Comparison of ENCODE assay signal across 36 cellular contexts in the genomic region with DNA sequence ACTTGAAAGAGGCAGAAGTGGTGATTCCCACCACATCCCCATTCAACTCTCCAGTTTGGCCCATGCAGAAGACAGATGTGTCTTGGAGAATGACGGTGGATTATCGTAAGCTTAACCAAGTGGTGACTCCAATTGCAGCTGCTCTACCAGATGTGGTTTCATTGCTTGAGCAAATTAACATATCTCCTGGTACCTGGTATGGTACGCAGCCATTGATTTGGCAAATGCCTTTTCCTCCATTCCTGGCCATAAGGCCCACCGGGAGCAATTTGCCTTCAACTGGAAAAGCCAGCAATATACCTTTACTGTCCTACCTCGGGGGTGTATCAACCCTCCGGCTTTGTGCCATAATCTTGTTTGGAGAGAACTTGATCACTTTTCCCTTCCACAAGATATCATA.
"Had no signal": no experiment of that assay in that cellular context is flagged by ENCODE, and none has a peak within 500 bp of the region (broad histone marks: within the 10 kb centered on the region; RNA-seq: fewer than 3 reads in every experiment).

No MANE protein-coding gene starts in this region.

- ATAC-seq: activated CD8-positive, alpha-beta T cell treated with anti-CD3 and anti-CD28 coated beads for 36 hours; activated naive CD4-positive, alpha-beta T cell treated with anti-CD3 and anti-CD28 coated beads, Interleukin-2, amount 50 U/mL, for 72 hours; activated T-cell treated with anti-CD3 and anti-CD28 coated beads, Interleukin-2, amount 50 U/mL, for 4 hours; activated T-cell treated with anti-CD3 and anti-CD28 coated beads, Interleukin-2, amount 50 U/mL, for 72 hours; activated T-helper 17 cell treated with anti-CD3 and anti-CD28 coated beads, Interleukin-2, amount 50 U/mL, for 72 hours; body of pancreas had no signal

- H3K36me3 ChIP-seq: adrenal gland, brain microvascular endothelial cell, breast epithelium, cardiac muscle cell had no signal

- H3K27me3 ChIP-seq: adrenal gland, body of pancreas, brain microvascular endothelial cell, breast epithelium, cardiac muscle cell had no signal

- H3K9me3 ChIP-seq: adrenal gland, body of pancreas, breast epithelium had no signal

- H3K36me3 Mint-ChIP-seq: activated CD4-positive, alpha-beta memory T cell treated with anti-CD3 and anti-CD28 coated beads for 36 hours; activated naive CD4-positive, alpha-beta T cell treated with anti-CD3 and anti-CD28 coated beads, Interleukin-2, amount 50 U/mL, for 72 hours; activated naive CD8-positive, alpha-beta T cell treated with anti-CD3 and anti-CD28 coated beads for 36 hours had no signal

- H3K4me3 ChIP-seq: adrenal gland, body of pancreas, breast epithelium, cardiac muscle cell had no signal

- H3K9me3 Mint-ChIP-seq: activated B cell treated with CpG ODN at 0.5 μM for 24 hours; activated CD4-positive, alpha-beta memory T cell treated with anti-CD3 and anti-CD28 coated beads for 36 hours; activated CD4-positive, alpha-beta T cell treated with anti-CD3 and anti-CD28 coated beads, Interleukin-2, amount 10 ng/mL, durations not matched to agents 7 days and 5 days; activated CD8-positive, alpha-beta T cell treated with anti-CD3 and anti-CD28 coated beads for 36 hours; activated naive CD4-positive, alpha-beta T cell treated with anti-CD3 and anti-CD28 coated beads for 36 hours; activated naive CD4-positive, alpha-beta T cell treated with anti-CD3 and anti-CD28 coated beads, Interleukin-2, amount 50 U/mL, for 72 hours; activated naive CD8-positive, alpha-beta T cell treated with anti-CD3 and anti-CD28 coated beads for 36 hours; activated T-cell treated with anti-CD3 and anti-CD28 coated beads, Interleukin-2, amount 50 U/mL, for 4 hours; activated T-cell treated with anti-CD3 and anti-CD28 coated beads, Interleukin-2, amount 50 U/mL, for 72 hours; activated T-helper 1 cell treated with anti-CD3 and anti-CD28 coated beads, Interleukin-12 subunit alpha, Interleukin-12 subunit beta, Interleukin-2, Interleukin-4 antibody, amounts not matched to agents 30 ng/mL and 10 ng/mL and 1 ng/mL, durations not matched to agents 14 hours and 24 hours and 36 hours; activated T-helper 17 cell treated with anti-CD3 and anti-CD28 coated beads, Interleukin-2, amount 50 U/mL, for 72 hours; central memory CD8-positive, alpha-beta T cell; T-helper 1 cell treated with Interleukin-12 subunit alpha and Interleukin-12 subunit beta and Interleukin-4 antibody, amounts not matched to agents 30 μg/mL and 1 μg/mL, for 36 hours; T-helper 2 cell treated with Interferon-gamma antibody and Interleukin-4, amounts not matched to agents 5 μg/mL and 100 μg/mL, for 36 hours had no signal

- H3K27ac Mint-ChIP-seq: activated B cell treated with CpG ODN at 0.5 μM for 24 hours; activated CD4-positive, alpha-beta memory T cell treated with anti-CD3 and anti-CD28 coated beads for 36 hours; activated CD4-positive, alpha-beta T cell treated with anti-CD3 and anti-CD28 coated beads, Interleukin-2, amount 10 ng/mL, durations not matched to agents 7 days and 5 days; activated CD8-positive, alpha-beta T cell treated with anti-CD3 and anti-CD28 coated beads for 36 hours; activated naive CD4-positive, alpha-beta T cell treated with anti-CD3 and anti-CD28 coated beads for 36 hours; activated naive CD4-positive, alpha-beta T cell treated with anti-CD3 and anti-CD28 coated beads, Interleukin-2, amount 50 U/mL, for 72 hours; activated naive CD8-positive, alpha-beta T cell treated with anti-CD3 and anti-CD28 coated beads for 36 hours; activated T-cell treated with anti-CD3 and anti-CD28 coated beads, Interleukin-2, amount 50 U/mL, for 72 hours; activated T-helper 1 cell treated with anti-CD3 and anti-CD28 coated beads, Interleukin-12 subunit alpha, Interleukin-12 subunit beta, Interleukin-2, Interleukin-4 antibody, amounts not matched to agents 30 ng/mL and 10 ng/mL and 1 ng/mL, durations not matched to agents 14 hours and 24 hours and 36 hours; activated T-helper 17 cell treated with anti-CD3 and anti-CD28 coated beads, Interleukin-2, amount 50 U/mL, for 72 hours; T-helper 1 cell treated with Interleukin-12 subunit alpha and Interleukin-12 subunit beta and Interleukin-4 antibody, amounts not matched to agents 30 μg/mL and 1 μg/mL, for 36 hours; T-helper 2 cell treated with Interferon-gamma antibody and Interleukin-4, amounts not matched to agents 5 μg/mL and 100 μg/mL, for 36 hours had no signal

- H3K4me1 ChIP-seq: adrenal gland, body of pancreas, breast epithelium had no signal

- H3K4me1 Mint-ChIP-seq: activated B cell treated with CpG ODN at 0.5 μM for 24 hours; activated CD4-positive, alpha-beta T cell treated with anti-CD3 and anti-CD28 coated beads, Interleukin-2, amount 10 ng/mL, durations not matched to agents 7 days and 5 days; activated naive CD8-positive, alpha-beta T cell treated with anti-CD3 and anti-CD28 coated beads for 36 hours; activated T-helper 17 cell treated with anti-CD3 and anti-CD28 coated beads, Interleukin-2, amount 50 U/mL, for 72 hours; central memory CD8-positive, alpha-beta T cell had no signal

- DNase-seq: activated B cell treated with CpG ODN at 0.5 μM for 24 hours; activated CD4-positive, alpha-beta memory T cell treated with anti-CD3 and anti-CD28 coated beads for 36 hours; activated CD4-positive, alpha-beta T cell treated with anti-CD3 and anti-CD28 coated beads for 4 hours; activated CD4-positive, alpha-beta T cell treated with anti-CD3 and anti-CD28 coated beads, Interleukin-2, amount 10 ng/mL, durations not matched to agents 7 days and 5 days; activated CD4-positive, CD25-positive, alpha-beta regulatory T cell treated with anti-CD3 and anti-CD28 coated beads, Interleukin-2, amount 50 U/mL, for 72 hours; activated CD8-positive, alpha-beta memory T cell treated with anti-CD3 and anti-CD28 coated beads, Interleukin-2, amount 50 U/mL, for 4 hours; activated CD8-positive, alpha-beta T cell treated with anti-CD3 and anti-CD28 coated beads for 36 hours; activated effector memory CD4-positive, alpha-beta T cell treated with anti-CD3 and anti-CD28 coated beads, Interleukin-2, amount 50 U/mL, for 16 hours; activated gamma-delta T cell treated with Interleukin-2 at 50 U/mL for 16 hours; activated naive CD4-positive, alpha-beta T cell; activated naive CD4-positive, alpha-beta T cell treated with anti-CD3 and anti-CD28 coated beads for 36 hours; activated naive CD4-positive, alpha-beta T cell treated with anti-CD3 and anti-CD28 coated beads, Interleukin-2, amount 50 U/mL, for 16 hours; activated naive CD8-positive, alpha-beta T cell treated with anti-CD3 and anti-CD28 coated beads for 36 hours; activated T-cell treated with anti-CD3 and anti-CD28 coated beads for 4 hours; activated T-cell treated with anti-CD3 and anti-CD28 coated beads, Interleukin-2, amount 50 U/mL, for 1 hour; activated T-cell treated with anti-CD3 and anti-CD28 coated beads, Interleukin-2, amount 50 U/mL, for 4 hours; activated T-cell treated with anti-CD3 and anti-CD28 coated beads, Interleukin-2, amount 50 U/mL, for 72 hours; adrenal gland; amniotic stem cell; aorta; body of pancreas; brain microvascular endothelial cell; caudate nucleus; cerebellar nuclear complex; T-helper 1 cell; T-helper 2 cell; T-helper 9 cell had no signal

- H3K27me3 Mint-ChIP-seq: activated B cell treated with CpG ODN at 0.5 μM for 24 hours; activated CD4-positive, alpha-beta memory T cell treated with anti-CD3 and anti-CD28 coated beads for 36 hours; activated CD4-positive, alpha-beta T cell treated with anti-CD3 and anti-CD28 coated beads, Interleukin-2, amount 10 ng/mL, durations not matched to agents 7 days and 5 days; central memory CD8-positive, alpha-beta T cell had no signal

- H3K27ac ChIP-seq: adrenal gland, body of pancreas, brain microvascular endothelial cell, breast epithelium, cardiac muscle cell, VCaP had no signal

- H3K4me3 Mint-ChIP-seq: activated B cell treated with CpG ODN at 0.5 μM for 24 hours; activated CD4-positive, alpha-beta memory T cell treated with anti-CD3 and anti-CD28 coated beads for 36 hours; activated CD4-positive, alpha-beta T cell treated with anti-CD3 and anti-CD28 coated beads, Interleukin-2, amount 10 ng/mL, durations not matched to agents 7 days and 5 days; activated CD8-positive, alpha-beta T cell treated with anti-CD3 and anti-CD28 coated beads for 36 hours; activated naive CD4-positive, alpha-beta T cell treated with anti-CD3 and anti-CD28 coated beads for 36 hours; activated naive CD8-positive, alpha-beta T cell treated with anti-CD3 and anti-CD28 coated beads for 36 hours; activated T-cell treated with anti-CD3 and anti-CD28 coated beads, Interleukin-2, amount 50 U/mL, for 4 hours; activated T-cell treated with anti-CD3 and anti-CD28 coated beads, Interleukin-2, amount 50 U/mL, for 72 hours; activated T-helper 1 cell treated with anti-CD3 and anti-CD28 coated beads, Interleukin-12 subunit alpha, Interleukin-12 subunit beta, Interleukin-2, Interleukin-4 antibody, amounts not matched to agents 30 ng/mL and 10 ng/mL and 1 ng/mL, durations not matched to agents 14 hours and 24 hours and 36 hours; activated T-helper 17 cell treated with anti-CD3 and anti-CD28 coated beads, Interleukin-2, amount 50 U/mL, for 72 hours; central memory CD8-positive, alpha-beta T cell; T-helper 1 cell treated with Interleukin-12 subunit alpha and Interleukin-12 subunit beta and Interleukin-4 antibody, amounts not matched to agents 30 μg/mL and 1 μg/mL, for 36 hours; T-helper 2 cell treated with Interferon-gamma antibody and Interleukin-4, amounts not matched to agents 5 μg/mL and 100 μg/mL, for 36 hours had no signal
